8 cellular contexts compared by ENCODE assay signal in the genomic region with DNA sequence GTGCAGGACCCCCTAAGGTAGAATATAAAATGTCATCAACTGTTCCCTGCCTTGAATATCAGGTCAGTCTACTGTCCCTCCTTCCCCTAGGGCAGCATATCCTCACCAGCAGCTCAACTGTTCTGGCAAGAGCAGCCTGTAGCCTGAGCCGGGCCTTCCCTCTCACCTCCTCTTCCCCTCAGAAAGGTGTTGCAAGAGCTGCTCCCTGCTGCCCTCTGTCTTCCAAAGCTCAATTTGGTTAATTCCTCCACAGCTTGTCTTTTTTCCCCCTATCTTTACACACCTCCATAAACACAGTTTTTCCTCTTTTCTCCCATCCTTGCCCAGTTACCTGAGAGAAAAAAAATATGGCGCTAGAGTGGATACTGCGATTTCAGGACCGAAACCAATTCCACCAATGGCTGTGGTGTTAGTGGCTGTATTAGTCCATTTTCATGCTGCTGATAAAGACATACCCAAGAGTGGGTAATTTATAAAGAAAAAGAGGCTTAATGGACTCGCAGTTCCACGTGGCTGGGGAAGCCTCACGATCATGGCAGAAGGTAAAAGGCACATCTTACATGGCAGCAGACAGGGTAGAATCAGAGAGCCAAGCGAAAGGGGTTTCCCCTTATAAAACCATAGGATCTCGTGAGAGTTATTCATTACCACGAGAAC.
A peak's percentile ranks its signal among the peaks of the same experiment; 100 is the strongest.
DNase-seq lines count a peak whose midpoint lies in the region; ATAC-seq and TF ChIP-seq lines count a peak whose summit lies in the region.

No MANE protein-coding gene starts in this region.

- CTCF ChIA-PET in activated CD8-positive, alpha-beta memory T cell treated with anti-CD3 and anti-CD28 coated beads, Interleukin-2, amount 10 ng/mL, durations not matched to agents 7 days and 5 days (lab: Charles Lee) = interaction anchor here (0.8 to 2.1 kb wide), 9 partner anchors 8 to 378 kb away, joined by 3 to 6 read pairs (median 3); no protein-coding TSS in a partner anchor

- ATAC-seq in GM19023 (IDR thresholded peaks at IDR 0.05; ENCODE audit: unreplicated experiment) (peak; percentile 93), HG03066 (IDR thresholded peaks at IDR 0.05; ENCODE audit: low read depth, unreplicated experiment) (peak; percentile 87), gastrocnemius medialis (no peak)
- ATAC-seq in activated CD8-positive, alpha-beta memory T cell treated with anti-CD3 and anti-CD28 coated beads, Interleukin-2, amount 10 ng/mL, durations not matched to agents 7 days and 5 days = peak; percentile 69

- H3K36me3 ChIP-seq in gastrocnemius medialis = no peaks in the 10 kb centered on the region

- intact Hi-C loops in gastrocnemius medialis (cut with DNase I; ENCODE audit: low total_unique reads) = no loop called here

- peaks cover 0 to 24% of the 10 kb centered on the region in 2 donors for H3K4me1 ChIP-seq in gastrocnemius medialis

- in situ Hi-C loops in gastrocnemius medialis (cut with MboI; ENCODE audit: low sequenced_read_pairs in 4 of 4) = no loop called here

- H3K4me3 Mint-ChIP-seq in activated CD8-positive, alpha-beta memory T cell treated with anti-CD3 and anti-CD28 coated beads, Interleukin-2, amount 10 ng/mL, durations not matched to agents 7 days and 5 days = no peak overlapping the region

- no peak overlapping the region for H3K27ac ChIP-seq in gastrocnemius medialis

- H3K27me3 ChIP-seq in gastrocnemius medialis = no peaks in the 10 kb centered on the region

- H3K9me3 ChIP-seq in gastrocnemius medialis = no peaks in the 10 kb centered on the region

- peaks cover 8% of the 10 kb centered on the region for H3K4me1 Mint-ChIP-seq in activated CD8-positive, alpha-beta memory T cell treated with anti-CD3 and anti-CD28 coated beads, Interleukin-2, amount 10 ng/mL, durations not matched to agents 7 days and 5 days

- TF ChIP-seq POLR2A in gastrocnemius medialis (IDR thresholded peaks at IDR 0.05) = no peak

- DNase-seq in COR-L47 (lab: John Stamatoyannopoulos, UW) (peak; percentile 46), NCI-H460 (ENCODE audit: extremely low read depth, low read depth) (peak; percentile 68), glomerular visceral epithelial cell (ENCODE audit: extremely low spot score) (peak; percentile 71), gastrocnemius medialis (peak in 1 of 2 donors; percentile 38), globus pallidus (ENCODE audit: low spot score) (no peak)
- DNase-seq in activated CD8-positive, alpha-beta memory T cell treated with anti-CD3 and anti-CD28 coated beads, Interleukin-2, amount 10 ng/mL, durations not matched to agents 7 days and 5 days = peak; percentile 58

- no peaks in the 10 kb centered on the region for H3K9me3 Mint-ChIP-seq in activated CD8-positive, alpha-beta memory T cell treated with anti-CD3 and anti-CD28 coated beads, Interleukin-2, amount 10 ng/mL, durations not matched to agents 7 days and 5 days (ENCODE audit: low read depth)

- no peak overlapping the region for H3K4me3 ChIP-seq in gastrocnemius medialis

- peak in 3 of 5 experiments; percentile 32 to 35 (median 33) for TF ChIP-seq CTCF in gastrocnemius medialis (IDR thresholded peaks at IDR 0.05 in 4 of 5, conservative IDR thresholded peaks at IDR 0.05 in 1 of 5)

- peaks cover 2% of the 10 kb centered on the region for H3K36me3 Mint-ChIP-seq in activated CD8-positive, alpha-beta memory T cell treated with anti-CD3 and anti-CD28 coated beads, Interleukin-2, amount 10 ng/mL, durations not matched to agents 7 days and 5 days

- no peak overlapping the region for H3K27ac Mint-ChIP-seq in activated CD8-positive, alpha-beta memory T cell treated with anti-CD3 and anti-CD28 coated beads, Interleukin-2, amount 10 ng/mL, durations not matched to agents 7 days and 5 days

- peaks cover 13% of the 10 kb centered on the region for H3K27me3 Mint-ChIP-seq in activated CD8-positive, alpha-beta memory T cell treated with anti-CD3 and anti-CD28 coated beads, Interleukin-2, amount 10 ng/mL, durations not matched to agents 7 days and 5 days

Comparison
In these comparisons a context has a peak if more than half of its experiments do, and no peak if none do; other contexts are left out.
1. ATAC-seq: peak in GM19023 (single experiment), HG03066 (single experiment) and activated CD8-positive, alpha-beta memory T cell treated with anti-CD3 and anti-CD28 coated beads, Interleukin-2, amount 10 ng/mL, durations not matched to agents 7 days and 5 days (single experiment); none in gastrocnemius medialis (0 of 2).